ENCODE assay signal across 1 cellular context in the genomic region with DNA sequence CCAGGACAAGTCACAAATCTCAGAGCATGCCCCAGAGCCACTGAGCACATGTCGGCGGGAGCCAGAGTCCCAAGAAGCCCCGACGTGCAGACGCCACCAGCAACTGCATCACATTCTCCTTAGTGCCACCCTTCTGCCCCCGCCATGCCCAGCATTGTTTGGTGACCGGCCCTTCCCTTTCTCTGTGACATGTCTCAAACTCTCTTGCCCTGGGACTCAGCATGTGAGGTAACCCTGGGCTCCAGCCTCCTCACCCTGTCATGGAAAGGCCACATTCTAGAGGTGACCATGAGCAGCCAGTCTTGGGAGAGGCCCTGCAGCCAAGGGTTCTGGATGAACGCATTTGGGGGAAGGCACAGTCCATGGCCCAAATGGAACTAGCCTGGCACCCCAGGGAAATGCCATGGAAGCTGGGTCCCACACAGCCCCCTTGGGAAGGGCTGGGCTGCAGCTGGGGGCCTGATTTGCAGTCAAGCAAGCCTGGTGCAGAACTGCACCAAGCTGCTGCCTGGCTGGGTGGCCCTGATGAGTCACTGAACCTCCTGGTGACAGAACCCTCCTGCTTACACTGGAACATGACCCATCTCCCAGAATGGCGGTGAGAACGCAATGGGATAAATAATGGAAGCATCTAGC.
TF ChIP-seq lines count a peak whose summit lies in the region.

No MANE protein-coding gene starts in this region.

TF ChIP-seq in HepG2, 621 proteins besides CTCF, POLR2A, EP300 and RAD21 (continued from another document):
- TF ChIP-seq SRSF4 (IDR thresholded peaks at IDR 0.05; ENCODE audit: low read depth, low read length, poor library complexity, severe bottlenecking), result no peak
- TF ChIP-seq REPIN1 (CRISPR knock-in tag; IDR thresholded peaks at IDR 0.05; ENCODE audit: borderline replicate concordance, low read depth), result no peak
- no peak for TF ChIP-seq ZNF468 (CRISPR knock-in tag; IDR thresholded peaks at IDR 0.05)
- no peak for TF ChIP-seq ZNF644 (CRISPR knock-in tag; IDR thresholded peaks at IDR 0.05; ENCODE audit: low read depth)
- TF ChIP-seq SIX4 (CRISPR knock-in tag; IDR thresholded peaks at IDR 0.05), result no peak
- TF ChIP-seq RBAK (CRISPR knock-in tag; IDR thresholded peaks at IDR 0.05), result no peak
- no peak for TF ChIP-seq FOXK1 (CRISPR knock-in tag; IDR thresholded peaks at IDR 0.05; ENCODE audit: borderline replicate concordance, low read depth)
- TF ChIP-seq ADNP (CRISPR knock-in tag; IDR thresholded peaks at IDR 0.05), result no peak
